Comparison of ENCODE assay signal across 9 cellular contexts in the genomic region with DNA sequence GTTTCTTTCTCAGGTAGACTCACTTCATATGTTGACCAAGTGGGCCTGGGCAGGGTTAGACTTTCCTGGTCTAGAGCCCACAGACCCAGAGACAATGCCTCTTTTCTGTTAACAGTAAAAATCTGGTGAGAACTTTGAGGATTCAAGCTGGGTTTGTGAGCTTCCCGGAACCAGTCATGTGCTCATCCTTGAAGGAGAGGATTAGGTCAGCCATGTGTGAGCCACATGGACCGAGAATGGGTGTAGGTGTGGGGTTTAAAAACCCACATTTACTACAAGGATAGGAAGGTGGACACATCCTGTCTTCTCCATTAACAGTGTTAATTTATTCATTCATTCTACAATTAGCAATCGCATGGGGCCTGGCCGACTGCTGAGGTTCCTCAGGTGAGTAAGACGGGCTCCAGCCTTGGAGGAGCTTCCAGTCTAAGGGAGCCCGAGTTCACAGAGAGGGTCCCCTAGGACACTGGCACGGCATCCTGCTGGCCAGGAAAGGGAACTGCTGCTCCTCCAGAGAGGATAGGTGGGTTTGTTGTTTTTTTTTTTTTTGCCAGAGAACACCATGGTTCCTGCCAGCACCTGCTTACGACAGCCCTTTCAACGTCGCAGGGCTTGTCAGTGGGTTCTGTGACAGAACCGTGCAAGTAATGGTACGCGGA.
DNase-seq lines count a peak whose midpoint lies in the region; ATAC-seq and TF ChIP-seq lines count a peak whose summit lies in the region.
"Had no signal": no experiment of that assay in that cellular context is flagged by ENCODE, and none has a peak within 500 bp of the region (broad histone marks: within the 10 kb centered on the region; RNA-seq: fewer than 3 reads in every experiment).

No MANE protein-coding gene starts in this region.

- H3K9me3 ChIP-seq in CD8-positive, alpha-beta memory T cell (ENCODE audit: low read length): no peaks in the 10 kb centered on the region
- H3K9me3 ChIP-seq in Panc1 (ENCODE audit: control insufficient read depth, insufficient read depth, low read depth, low read length): no peaks in the 10 kb centered on the region
- H3K9me3 ChIP-seq in esophagus muscularis mucosa: no peaks in the 10 kb centered on the region
- H3K9me3 ChIP-seq in neuron (ENCODE audit: low read length): no peaks in the 10 kb centered on the region

- POLR2A ChIA-PET in CD8-positive, alpha-beta memory T cell (lab: Charles Lee): no interaction called here
- POLR2A ChIA-PET in Panc1 (lab: Charles Lee): no interaction called here

- ATAC-seq in Panc1 (peak; percentile 7; the same call in 1 of the 2 replicates), HG03457 (IDR thresholded peaks at IDR 0.05; ENCODE audit: unreplicated experiment) (no peak)

- no peaks in the 10 kb centered on the region for H3K27me3 ChIP-seq in CD8-positive, alpha-beta memory T cell (ENCODE audit: insufficient read depth, low read length, poor library complexity, severe bottlenecking)
- no peaks in the 10 kb centered on the region for H3K27me3 ChIP-seq in Panc1 (ENCODE audit: control insufficient read depth, insufficient read depth, low read length)
- peaks cover 0 to 11% (median 0%) of the 10 kb centered on the region in 4 donors for H3K27me3 ChIP-seq in esophagus muscularis mucosa
- peaks cover 19% of the 10 kb centered on the region for H3K27me3 ChIP-seq in neuron (ENCODE audit: insufficient read depth, low read length)

- peaks cover 14 to 16% (median 16%) of the 10 kb centered on the region in 3 donors for H3K4me1 Mint-ChIP-seq in CD8-positive, alpha-beta memory T cell

- no peak overlapping the region for H3K27ac Mint-ChIP-seq in CD8-positive, alpha-beta memory T cell

- no peak; the same call in 1 of the 2 replicates for TF ChIP-seq CTCF in Panc1 (IDR thresholded peaks at IDR 0.05)
- TF ChIP-seq CTCF in esophagus muscularis mucosa (IDR thresholded peaks at IDR 0.05): no peak

- no peak for DNase-seq in CD8-positive, alpha-beta memory T cell
- DNase-seq in Panc1 (ENCODE audit: low read depth, low spot score) (no peak), esophagus muscularis mucosa (ENCODE audit: extremely low spot score) (no peak), DMS114 treated with DMSO at 0.1 percent for 48 hours (lab: John Stamatoyannopoulos, UW; ENCODE audit: unreplicated experiment) (no peak), C1 segment of cervical spinal cord (lab: John Stamatoyannopoulos, UW) (no peak), putamen (ENCODE audit: low spot score) (no peak)
- DNase-seq: effector CD8-positive, alpha-beta T cell had no signal

- no peak overlapping the region for H3K4me3 ChIP-seq in CD8-positive, alpha-beta memory T cell (ENCODE audit: low read length)
- H3K4me3 ChIP-seq in Panc1 (ENCODE audit: low read depth in 2 of 2, low read length in 2 of 2) (peak overlapping the region; percentile 78 to 94), esophagus muscularis mucosa (peak overlapping the region; percentile 46 to 66 (median 56)), neuron (ENCODE audit: low read length) (peak overlapping the region; percentile 37)

- H3K9me3 Mint-ChIP-seq in CD8-positive, alpha-beta memory T cell: no peaks in the 10 kb centered on the region

- 75% methylated on average over 8 of the region's 13 CpGs for WGBS in esophagus muscularis mucosa

- in situ Hi-C loops in Panc1 (cut with HindIII; ENCODE audit: low pct_unique_long_range_greater_than_20kb, low sequenced_read_pairs): loop anchor here (10.0 kb wide), 1 partner anchor 591 kb away; no protein-coding TSS in a partner anchor

- no TSS peak for BruUV-seq in Panc1 (replicated peaks; lab: Mats Ljungman, UMichigan)

- H3K36me3 ChIP-seq in CD8-positive, alpha-beta memory T cell (ENCODE audit: insufficient read depth, low read length): no peaks in the 10 kb centered on the region
- H3K36me3 ChIP-seq in Panc1 (ENCODE audit: control insufficient read depth, insufficient read depth, low read length) (no peaks in the 10 kb centered on the region), esophagus muscularis mucosa (no peaks in the 10 kb centered on the region), neuron (ENCODE audit: insufficient read depth, low read length) (no peaks in the 10 kb centered on the region)

- no peak for TF ChIP-seq EP300 in esophagus muscularis mucosa (IDR thresholded peaks at IDR 0.05)

- CTCF ChIA-PET in CD8-positive, alpha-beta memory T cell (lab: Charles Lee): no interaction called here
- CTCF ChIA-PET in Panc1 (lab: Charles Lee): no interaction called here

- no peak overlapping the region for H2AFZ ChIP-seq in neuron (ENCODE audit: low read depth, low read length)

- TF ChIP-seq POLR2A in esophagus muscularis mucosa (IDR thresholded peaks at IDR 0.05; ENCODE audit: low read depth): no peak

- peaks cover 7% of the 10 kb centered on the region for H3K4me1 ChIP-seq in CD8-positive, alpha-beta memory T cell (ENCODE audit: insufficient read depth, low read length)
- H3K4me1 ChIP-seq in Panc1 (ENCODE audit: control insufficient read depth, insufficient read depth, low read length) (no peaks in the 10 kb centered on the region), esophagus muscularis mucosa (peaks cover 0 to 24% (median 18%) of the 10 kb centered on the region in 4 donors), neuron (ENCODE audit: insufficient read depth, low read length) (peaks cover 10% of the 10 kb centered on the region)

- H3K36me3 Mint-ChIP-seq in CD8-positive, alpha-beta memory T cell: peaks cover 0 to 5% (median 0%) of the 10 kb centered on the region in 3 donors

- peaks cover 5 to 13% of the 10 kb centered on the region in 2 donors for H3K27me3 Mint-ChIP-seq in CD8-positive, alpha-beta memory T cell

- no peak overlapping the region for H3K27ac ChIP-seq in CD8-positive, alpha-beta memory T cell (ENCODE audit: low read depth, low read length)
- H3K27ac ChIP-seq in Panc1 (ENCODE audit: low read length) (peak overlapping the region; percentile 31), esophagus muscularis mucosa (replicated peaks in 1 of 4) (no peak overlapping the region)

- peak overlapping the region; percentile 1 to 93 (median 86) for H3K4me3 Mint-ChIP-seq in CD8-positive, alpha-beta memory T cell

- intact Hi-C loops in Panc1 (cut with micrococcal nuclease; ENCODE audit: unreplicated experiment): loop anchor here (2.0 kb wide), 1 partner anchor 87 kb away; no protein-coding TSS in a partner anchor
- intact Hi-C loops in esophagus muscularis mucosa (cut with DNase I): no loop called here
